Comparison of ENCODE assay signal across 8 cellular contexts in genomic region chr12:104720346-104721064, GRCh38.
DNase-seq lines count a peak whose midpoint lies in the region; ATAC-seq and TF ChIP-seq lines count a peak whose summit lies in the region.

No MANE protein-coding gene starts in this region.

- H3K4me3 ChIP-seq in foreskin fibroblast (ENCODE audit: low read depth in 1 of 2, low read length in 2 of 2): peak overlapping the region; percentile 1 to 18

- TF ChIP-seq CTCF in foreskin fibroblast (IDR thresholded peaks at IDR 0.05; ENCODE audit: low read depth, low read length): no peak

- intact Hi-C loops in Right ventricle myocardium inferior (cut with DNase I): no loop called here
- intact Hi-C loops in cardiac septum (cut with DNase I): no loop called here

- ATAC-seq in Right ventricle myocardium inferior: peak; percentile 29
- ATAC-seq in HG02571 (IDR thresholded peaks at IDR 0.05; ENCODE audit: unreplicated experiment): no peak

- DNase-seq in Right ventricle myocardium inferior (ENCODE audit: missing footprints): no peak
- no peak for DNase-seq in cardiac septum (ENCODE audit: low spot score)
- DNase-seq in activated T-cell treated with anti-CD3 and anti-CD28 coated beads for 1 hour (ENCODE audit: low read depth): peak; percentile 39
- DNase-seq in foreskin fibroblast: peak in 1 of 2 donors; percentile 63
- peak; percentile 23 for DNase-seq in stimulated activated CD4-positive, alpha-beta T cell treated with anti-CD3 and anti-CD28 coated beads, Interleukin-12 subunit alpha, Interleukin-12 subunit beta, amount 100 ng/mL, for 4 hours
- no peak for DNase-seq in NCI-H187 treated with DMSO at 0.1 percent for 48 hours (lab: John Stamatoyannopoulos, UW)
- DNase-seq in NCI-H187 (lab: John Stamatoyannopoulos, UW): no peak

Comparison
In these comparisons a context has a peak if more than half of its experiments do, and no peak if none do; other contexts are left out.
1. DNase-seq: peak in activated T-cell treated with anti-CD3 and anti-CD28 coated beads for 1 hour (single experiment) and stimulated activated CD4-positive, alpha-beta T cell treated with anti-CD3 and anti-CD28 coated beads, Interleukin-12 subunit alpha, Interleukin-12 subunit beta, amount 100 ng/mL, for 4 hours (single experiment); none in Right ventricle myocardium inferior (single experiment), cardiac septum (single experiment), NCI-H187 treated with DMSO at 0.1 percent for 48 hours (single experiment) and NCI-H187 (0 of 2).